In genomic region chr10:28397229-28397628, GRCh38 we compare ENCODE assay signal across 29 cellular contexts.
"Had no signal": no experiment of that assay in that cellular context is flagged by ENCODE, and none has a peak within 500 bp of the region (broad histone marks: within the 10 kb centered on the region; RNA-seq: fewer than 3 reads in every experiment).

No MANE protein-coding gene starts in this region.

- H3K9me3 ChIP-seq: stomach, suprapubic skin, testis, thoracic aorta, thyroid gland, tibial artery, tibial nerve, transverse colon, upper lobe of left lung, upper lobe of right lung, uterus, vagina had no signal

- H3K27ac Mint-ChIP-seq: stimulated activated effector memory CD8-positive, alpha-beta T cell treated with anti-CD3 and anti-CD28 coated beads, Interleukin-12 subunit alpha, Interleukin-12 subunit beta, amount 100 ng/mL, for 72 hours; stimulated activated memory B cell treated with anti-CD40 and anti-IgM and Interleukin-4, amounts not matched to agents 10 μg/mL and 1 μg/mL and 100 μg/mL, for 72 hours; stimulated activated naive B cell treated with anti-CD40 and anti-IgM and Interleukin-4, amounts not matched to agents 10 μg/mL and 1 μg/mL and 100 μg/mL, for 72 hours; stimulated activated naive CD8-positive, alpha-beta T cell treated with anti-CD3 and anti-CD28 coated beads, Interleukin-15, amount 100 ng/mL, for 72 hours; stimulated activated naive CD8-positive, alpha-beta T cell treated with anti-CD3 and anti-CD28 coated beads, Interleukin-15, Interleukin-2, amounts not matched to agents 100 ng/mL and 50 ng/mL, for 24 hours; type B pancreatic cell had no signal

- H3K9me3 Mint-ChIP-seq: stimulated activated effector memory CD8-positive, alpha-beta T cell treated with anti-CD3 and anti-CD28 coated beads, Interleukin-12 subunit alpha, Interleukin-12 subunit beta, amount 100 ng/mL, for 72 hours; stimulated activated memory B cell treated with anti-CD40 and anti-IgM and Interleukin-4, amounts not matched to agents 10 μg/mL and 1 μg/mL and 100 μg/mL, for 72 hours; stimulated activated naive CD8-positive, alpha-beta T cell treated with anti-CD3 and anti-CD28 coated beads, Interleukin-15, amount 100 ng/mL, for 72 hours; stimulated activated naive CD8-positive, alpha-beta T cell treated with anti-CD3 and anti-CD28 coated beads, Interleukin-15, Interleukin-2, amounts not matched to agents 100 ng/mL and 50 ng/mL, for 24 hours; type B pancreatic cell had no signal

- H3K27me3 ChIP-seq: stomach, suprapubic skin, testis, thyroid gland, tibial nerve, transverse colon, upper lobe of left lung, upper lobe of right lung, uterus, vagina had no signal

- ATAC-seq: stimulated activated effector memory CD8-positive, alpha-beta T cell treated with anti-CD3 and anti-CD28 coated beads, Interleukin-12 subunit alpha, Interleukin-12 subunit beta, amount 100 ng/mL, for 72 hours; stimulated activated memory B cell treated with anti-CD40 and anti-IgM and Interleukin-4, amounts not matched to agents 10 μg/mL and 1 μg/mL and 100 μg/mL, for 72 hours; stimulated activated naive B cell treated with anti-CD40 and anti-IgM and Interleukin-4, amounts not matched to agents 10 μg/mL and 1 μg/mL and 100 μg/mL, for 72 hours; stimulated activated naive CD8-positive, alpha-beta T cell treated with anti-CD3 and anti-CD28 coated beads, Interleukin-15, amount 100 ng/mL, for 72 hours; stimulated activated naive CD8-positive, alpha-beta T cell treated with anti-CD3 and anti-CD28 coated beads, Interleukin-15, Interleukin-2, amounts not matched to agents 100 U/mL and 50 U/mL, for 24 hours; upper lobe of right lung had no signal

- H3K4me3 Mint-ChIP-seq: stimulated activated effector memory CD8-positive, alpha-beta T cell treated with anti-CD3 and anti-CD28 coated beads, Interleukin-12 subunit alpha, Interleukin-12 subunit beta, amount 100 ng/mL, for 72 hours; stimulated activated memory B cell treated with anti-CD40 and anti-IgM and Interleukin-4, amounts not matched to agents 10 μg/mL and 1 μg/mL and 100 μg/mL, for 72 hours; stimulated activated naive B cell treated with anti-CD40 and anti-IgM and Interleukin-4, amounts not matched to agents 10 μg/mL and 1 μg/mL and 100 μg/mL, for 72 hours; stimulated activated naive CD8-positive, alpha-beta T cell treated with anti-CD3 and anti-CD28 coated beads, Interleukin-15, amount 100 ng/mL, for 72 hours; stimulated activated naive CD8-positive, alpha-beta T cell treated with anti-CD3 and anti-CD28 coated beads, Interleukin-15, Interleukin-2, amounts not matched to agents 100 ng/mL and 50 ng/mL, for 24 hours; type B pancreatic cell had no signal

- H3K4me1 ChIP-seq: thyroid gland, upper lobe of right lung, uterus had no signal

- H3K36me3 ChIP-seq: stomach, suprapubic skin, thoracic aorta, thyroid gland, tibial artery, tibial nerve, transverse colon, upper lobe of left lung, upper lobe of right lung, uterus, vagina had no signal

- DNase-seq: stimulated activated CD4-positive, alpha-beta T cell treated with anti-CD3 and anti-CD28 coated beads, Interleukin-2, amount 100 ng/mL, for 48 hours; stimulated activated CD4-positive, alpha-beta T cell treated with anti-CD3 and anti-CD28 coated beads, Interleukin-4, amount 100 ng/mL, for 1 hour; stimulated activated CD4-positive, alpha-beta T cell treated with anti-CD3 and anti-CD28 coated beads, Interleukin-4, amount 100 ng/mL, for 24 hours; stimulated activated CD4-positive, alpha-beta T cell treated with anti-CD3 and anti-CD28 coated beads, Interleukin-4, amount 100 ng/mL, for 4 hours; stimulated activated CD8-positive, alpha-beta memory T cell treated with anti-CD3 and anti-CD28 coated beads, Interleukin-4, amount 100 ng/mL, for 48 hours; stimulated activated naive B cell treated with anti-CD40 and anti-IgM and Interleukin-4, amounts not matched to agents 10 μg/mL and 1 μg/mL and 100 μg/mL, for 72 hours; stimulated activated naive CD4-positive, alpha-beta T cell; stimulated activated naive CD4-positive, alpha-beta T cell treated with Interleukin-2 at 50 U/mL for 16 hours; stimulated activated naive CD8-positive, alpha-beta T cell treated with anti-CD3 and anti-CD28 coated beads, Interleukin-15, amount 100 ng/mL, for 72 hours; stimulated activated naive CD8-positive, alpha-beta T cell treated with anti-CD3 and anti-CD28 coated beads, Interleukin-15, Interleukin-2, amounts not matched to agents 100 U/mL and 50 U/mL, for 24 hours; stomach; substantia nigra; testis; thyroid gland; tibial artery; transverse colon; trophoblast cell; upper lobe of left lung; upper lobe of right lung; uterus had no signal

- H3K4me3 ChIP-seq: stomach, suprapubic skin, testis, thoracic aorta, thyroid gland, tibial artery, tibial nerve, transverse colon, upper lobe of left lung, upper lobe of right lung, uterus, vagina had no signal

- H3K36me3 Mint-ChIP-seq: stimulated activated effector memory CD8-positive, alpha-beta T cell treated with anti-CD3 and anti-CD28 coated beads, Interleukin-12 subunit alpha, Interleukin-12 subunit beta, amount 100 ng/mL, for 72 hours; stimulated activated memory B cell treated with anti-CD40 and anti-IgM and Interleukin-4, amounts not matched to agents 10 μg/mL and 1 μg/mL and 100 μg/mL, for 72 hours; stimulated activated naive B cell treated with anti-CD40 and anti-IgM and Interleukin-4, amounts not matched to agents 10 μg/mL and 1 μg/mL and 100 μg/mL, for 72 hours; type B pancreatic cell had no signal

- H3K27me3 Mint-ChIP-seq: stimulated activated memory B cell treated with anti-CD40 and anti-IgM and Interleukin-4, amounts not matched to agents 10 μg/mL and 1 μg/mL and 100 μg/mL, for 72 hours; stimulated activated naive CD8-positive, alpha-beta T cell treated with anti-CD3 and anti-CD28 coated beads, Interleukin-15, amount 100 ng/mL, for 72 hours had no signal

- H3K27ac ChIP-seq: stomach, suprapubic skin, testis, thoracic aorta, thyroid gland, tibial artery, tibial nerve, upper lobe of left lung, upper lobe of right lung, uterus had no signal

- FAIRE-seq: urothelium cell line had no signal
